In genomic region chr7:69256634-69257081, GRCh38 we compare ENCODE assay signal across 16 cellular contexts.
DNase-seq lines count a peak whose midpoint lies in the region; ATAC-seq and TF ChIP-seq lines count a peak whose summit lies in the region.
"Had no signal": no experiment of that assay in that cellular context is flagged by ENCODE, and none has a peak within 500 bp of the region (broad histone marks: within the 10 kb centered on the region; RNA-seq: fewer than 3 reads in every experiment).

No MANE protein-coding gene starts in this region.

- H3K27ac Mint-ChIP-seq in memory B cell = no peak overlapping the region
- H3K27ac Mint-ChIP-seq in stimulated activated naive CD8-positive, alpha-beta T cell treated with anti-CD3 and anti-CD28 coated beads, Interleukin-15, amount 100 ng/mL, for 72 hours = no peak overlapping the region
- H3K27ac Mint-ChIP-seq in activated naive CD4-positive, alpha-beta T cell treated with anti-CD3 and anti-CD28 coated beads, Interleukin-2, amount 10 ng/mL, durations not matched to agents 7 days and 5 days = no peak overlapping the region

- peaks cover 6% of the 10 kb centered on the region for H3K4me1 Mint-ChIP-seq in memory B cell
- no peaks in the 10 kb centered on the region for H3K4me1 Mint-ChIP-seq in stimulated activated naive CD8-positive, alpha-beta T cell treated with anti-CD3 and anti-CD28 coated beads, Interleukin-15, amount 100 ng/mL, for 72 hours
- no peaks in the 10 kb centered on the region for H3K4me1 Mint-ChIP-seq in activated naive CD4-positive, alpha-beta T cell treated with anti-CD3 and anti-CD28 coated beads, Interleukin-2, amount 10 ng/mL, durations not matched to agents 7 days and 5 days

- H3K9me3 ChIP-seq in upper lobe of right lung = no peaks in the 10 kb centered on the region
- H3K9me3 ChIP-seq: SK-N-SH had no signal

- no peaks in the 10 kb centered on the region for H3K4me1 ChIP-seq in upper lobe of right lung

- peaks cover 8% of the 10 kb centered on the region for H3K9me3 Mint-ChIP-seq in memory B cell
- peaks cover 13 to 18% of the 10 kb centered on the region in 2 donors for H3K9me3 Mint-ChIP-seq in stimulated activated naive CD8-positive, alpha-beta T cell treated with anti-CD3 and anti-CD28 coated beads, Interleukin-15, amount 100 ng/mL, for 72 hours
- H3K9me3 Mint-ChIP-seq in activated naive CD4-positive, alpha-beta T cell treated with anti-CD3 and anti-CD28 coated beads, Interleukin-2, amount 10 ng/mL, durations not matched to agents 7 days and 5 days = peaks cover 13% of the 10 kb centered on the region

- H3K27ac ChIP-seq in upper lobe of right lung = no peak overlapping the region
- H3K27ac ChIP-seq: skin epidermis had no signal

- no peak overlapping the region for H3K4me3 Mint-ChIP-seq in memory B cell
- no peak overlapping the region for H3K4me3 Mint-ChIP-seq in stimulated activated naive CD8-positive, alpha-beta T cell treated with anti-CD3 and anti-CD28 coated beads, Interleukin-15, amount 100 ng/mL, for 72 hours
- no peak overlapping the region for H3K4me3 Mint-ChIP-seq in activated naive CD4-positive, alpha-beta T cell treated with anti-CD3 and anti-CD28 coated beads, Interleukin-2, amount 10 ng/mL, durations not matched to agents 7 days and 5 days

- CTCF ChIA-PET in activated naive CD4-positive, alpha-beta T cell treated with anti-CD3 and anti-CD28 coated beads, Interleukin-2, amount 10 ng/mL, durations not matched to agents 7 days and 5 days (lab: Charles Lee) = no interaction called here

- peaks cover 9% of the 10 kb centered on the region for H3K27me3 Mint-ChIP-seq in memory B cell
- peaks cover 9% of the 10 kb centered on the region for H3K27me3 Mint-ChIP-seq in stimulated activated naive CD8-positive, alpha-beta T cell treated with anti-CD3 and anti-CD28 coated beads, Interleukin-15, amount 100 ng/mL, for 72 hours
- H3K27me3 Mint-ChIP-seq in activated naive CD4-positive, alpha-beta T cell treated with anti-CD3 and anti-CD28 coated beads, Interleukin-2, amount 10 ng/mL, durations not matched to agents 7 days and 5 days = no peaks in the 10 kb centered on the region

- no peak for TF ChIP-seq CTCF in upper lobe of right lung (IDR thresholded peaks at IDR 0.05)

- intact Hi-C loops in upper lobe of right lung (cut with DNase I) = no loop called here

- H3K36me3 Mint-ChIP-seq in memory B cell = no peaks in the 10 kb centered on the region
- no peaks in the 10 kb centered on the region for H3K36me3 Mint-ChIP-seq in activated naive CD4-positive, alpha-beta T cell treated with anti-CD3 and anti-CD28 coated beads, Interleukin-2, amount 10 ng/mL, durations not matched to agents 7 days and 5 days

- H3K27me3 ChIP-seq in upper lobe of right lung = no peaks in the 10 kb centered on the region

- H3K4me3 ChIP-seq in upper lobe of right lung = no peak overlapping the region
- H3K4me3 ChIP-seq: K562, skin epidermis had no signal

- peak; percentile 51 for ATAC-seq in memory B cell (ENCODE audit: low read depth)
- peak; percentile 77 for ATAC-seq in upper lobe of right lung
- ATAC-seq in stimulated activated naive CD8-positive, alpha-beta T cell treated with anti-CD3 and anti-CD28 coated beads, Interleukin-15, amount 100 ng/mL, for 72 hours = no peak
- ATAC-seq: K562 had no signal

- peak in 2 of 3 experiments; percentile 32 to 68 for DNase-seq in NCI-H1417 (lab: John Stamatoyannopoulos, UW)
- no peak for DNase-seq in NCI-H1417 treated with DMSO at 0.1 percent for 48 hours (lab: John Stamatoyannopoulos, UW)
- peak in 41 of 56 donors; percentile 3 to 68 (median 31) for DNase-seq in amygdala (lab: John Stamatoyannopoulos, UW)
- DNase-seq in memory B cell (ENCODE audit: low spot score in 2 of 2) = no peak
- peak; percentile 69 for DNase-seq in upper lobe of right lung
- no peak for DNase-seq in 8988T
- no peak for DNase-seq in stimulated activated naive CD8-positive, alpha-beta T cell treated with anti-CD3 and anti-CD28 coated beads, Interleukin-15, amount 100 ng/mL, for 72 hours
- DNase-seq in activated naive CD4-positive, alpha-beta T cell treated with anti-CD3 and anti-CD28 coated beads, Interleukin-2, amount 10 ng/mL, durations not matched to agents 7 days and 5 days = no peak
- DNase-seq: activated naive CD4-positive, alpha-beta T cell; cortex of kidney; foreskin fibroblast; mesendoderm; NCI-H510A; SK-N-SH had no signal

- no peaks in the 10 kb centered on the region for H3K36me3 ChIP-seq in upper lobe of right lung

Comparison
In these comparisons a context has a peak if more than half of its experiments do, and no peak if none do; other contexts are left out.
1. DNase-seq: peak in NCI-H1417 (2 of 3), amygdala (41 of 56) and upper lobe of right lung (single experiment); none in NCI-H1417 treated with DMSO at 0.1 percent for 48 hours (single experiment), memory B cell (0 of 2), 8988T (single experiment), stimulated activated naive CD8-positive, alpha-beta T cell treated with anti-CD3 and anti-CD28 coated beads, Interleukin-15, amount 100 ng/mL, for 72 hours (0 of 2) and activated naive CD4-positive, alpha-beta T cell treated with anti-CD3 and anti-CD28 coated beads, Interleukin-2, amount 10 ng/mL, durations not matched to agents 7 days and 5 days (single experiment).